In the genomic region with DNA sequence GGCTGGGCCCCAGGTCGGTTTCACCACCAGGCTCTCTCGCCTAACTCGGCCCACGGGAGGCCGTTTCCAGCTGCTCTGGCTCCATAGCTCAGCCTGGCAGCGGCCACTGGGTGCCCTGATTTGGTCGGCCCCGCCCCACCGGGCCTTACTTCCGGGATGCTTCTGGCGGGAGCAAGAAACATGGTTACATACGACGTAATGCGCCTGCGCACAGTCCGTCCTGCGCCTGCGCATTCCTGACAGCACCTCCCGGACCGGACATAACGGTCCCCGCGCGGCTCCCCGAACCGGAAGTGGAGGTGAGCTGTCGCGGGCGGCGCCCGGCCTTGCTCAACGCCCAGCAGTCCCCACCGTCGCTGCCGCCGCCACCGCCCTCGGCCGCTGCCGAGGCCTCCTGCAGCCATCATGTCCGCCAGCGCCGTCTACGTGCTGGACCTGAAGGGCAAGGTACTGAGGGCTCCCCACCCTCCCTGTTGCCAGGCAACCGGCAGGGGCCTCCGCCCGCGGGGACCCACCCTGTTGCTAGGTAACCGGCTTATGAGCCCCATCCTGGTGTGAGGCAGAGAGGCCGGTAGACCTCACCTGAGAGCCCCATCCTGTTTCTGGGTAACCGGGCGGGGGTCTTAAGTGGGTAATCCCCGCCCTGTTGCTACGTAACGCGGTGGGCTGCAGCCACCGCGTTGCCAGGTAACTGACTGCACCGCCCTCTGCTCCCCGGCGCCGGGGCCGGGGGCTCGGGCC, we compare ENCODE assay signal across 7 cellular contexts. TPM values are rescaled to one million over a fixed set of nuclear protein-coding genes. Genes with fewer than 3 reads are reported as not detected.
A peak's percentile ranks its signal among the peaks of the same experiment; 100 is the strongest.
DNase-seq lines count a peak whose midpoint lies in the region; ATAC-seq, FAIRE-seq and TF ChIP-seq lines count a peak whose summit lies in the region.

A gene (plus strand): TSS at position 290 of the 741 bp plus-strand sequence. CDS start 116 bp downstream, at position 406.

- no peaks in the 10 kb centered on the region for H3K9me3 Mint-ChIP-seq in T-helper 2 cell treated with Interferon-gamma antibody and Interleukin-4, amounts not matched to agents 5 μg/mL and 100 μg/mL, for 36 hours
- H3K9me3 Mint-ChIP-seq in astrocyte (ENCODE audit: unreplicated experiment), result no peaks in the 10 kb centered on the region

- peaks cover 7% of the 10 kb centered on the region for H3K36me3 ChIP-seq in astrocyte (ENCODE audit: insufficient read depth, low read length)

- peaks cover 22% of the 10 kb centered on the region for H3K36me3 Mint-ChIP-seq in T-helper 2 cell treated with Interferon-gamma antibody and Interleukin-4, amounts not matched to agents 5 μg/mL and 100 μg/mL, for 36 hours (ENCODE audit: low read depth)
- H3K36me3 Mint-ChIP-seq in astrocyte (ENCODE audit: low read depth, unreplicated experiment), result peaks cover 14% of the 10 kb centered on the region

- peaks cover 23% of the 10 kb centered on the region for H3K4me1 ChIP-seq in astrocyte (ENCODE audit: insufficient read depth, low read length)

- peak within 1 kb of the TSS; percentile 94 for H3K4me2 ChIP-seq in astrocyte (ENCODE audit: low read length)

- peak within 1 kb of the TSS; percentile 92 for H3K9ac ChIP-seq in astrocyte (ENCODE audit: low read length)

- H3K4me3 Mint-ChIP-seq in T-helper 2 cell treated with Interferon-gamma antibody and Interleukin-4, amounts not matched to agents 5 μg/mL and 100 μg/mL, for 36 hours, result peak within 1 kb of the TSS; percentile 99
- peak within 1 kb of the TSS; percentile 93 for H3K4me3 Mint-ChIP-seq in astrocyte (ENCODE audit: unreplicated experiment)

- no peak for FAIRE-seq in astrocyte (lab: Jason Lieb, UNC)

- no peak for TF ChIP-seq CTCF in astrocyte (IDR thresholded peaks at IDR 0.05; ENCODE audit: insufficient read depth, low read depth, low read length)

- H3K27me3 ChIP-seq in astrocyte (ENCODE audit: insufficient read depth, low read length), result no peaks in the 10 kb centered on the region

- peak within 1 kb of the TSS; percentile 89 for H3K4me3 ChIP-seq in astrocyte (ENCODE audit: insufficient read depth, low read depth, low read length)

- H2AFZ ChIP-seq in astrocyte (ENCODE audit: low read depth, low read length), result peak within 1 kb of the TSS; percentile 79

- ATAC-seq in GM18502 (IDR thresholded peaks at IDR 0.05; ENCODE audit: poor library complexity, unreplicated experiment), result peak; percentile 82
- ATAC-seq in HG02970 (IDR thresholded peaks at IDR 0.05; ENCODE audit: low FRiP score, unreplicated experiment), result peak; percentile 89

- peaks cover 41% of the 10 kb centered on the region for H4K20me1 ChIP-seq in astrocyte (ENCODE audit: insufficient read depth, low read length)

- peaks cover 49% of the 10 kb centered on the region for H3K79me2 ChIP-seq in astrocyte (ENCODE audit: insufficient read depth, low read length)

- no peaks in the 10 kb centered on the region for H3K9me3 ChIP-seq in astrocyte (ENCODE audit: insufficient read depth, low read depth, low read length)

- no peaks in the 10 kb centered on the region for H3K27me3 Mint-ChIP-seq in T-helper 2 cell treated with Interferon-gamma antibody and Interleukin-4, amounts not matched to agents 5 μg/mL and 100 μg/mL, for 36 hours (ENCODE audit: low read depth)
- H3K27me3 Mint-ChIP-seq in astrocyte (ENCODE audit: low read depth, unreplicated experiment), result no peaks in the 10 kb centered on the region

- DNase-seq in NCI-H1930 (lab: John Stamatoyannopoulos, UW) (peak; percentile 86 to 91), astrocyte (ENCODE audit: low read depth) (peak; percentile 90), hepatic stellate cell (ENCODE audit: low spot score) (peak; percentile 99), renal cortical epithelial cell (ENCODE audit: low read depth) (peak; percentile 96)
- peak; percentile 100 for DNase-seq in T-helper 2 cell treated with Interferon-gamma antibody and Interleukin-4, amounts not matched to agents 5 μg/mL and 100 μg/mL, for 36 hours (ENCODE audit: low spot score)

- H3K27ac ChIP-seq in astrocyte (ENCODE audit: low read depth, low read length), result peak within 1 kb of the TSS; percentile 76

- H3K27ac Mint-ChIP-seq in T-helper 2 cell treated with Interferon-gamma antibody and Interleukin-4, amounts not matched to agents 5 μg/mL and 100 μg/mL, for 36 hours, result peak within 1 kb of the TSS; percentile 95
- H3K27ac Mint-ChIP-seq in astrocyte (ENCODE audit: unreplicated experiment), result peak within 1 kb of the TSS; percentile 59

- peaks cover 31% of the 10 kb centered on the region for H3K4me1 Mint-ChIP-seq in T-helper 2 cell treated with Interferon-gamma antibody and Interleukin-4, amounts not matched to agents 5 μg/mL and 100 μg/mL, for 36 hours (ENCODE audit: low read depth)
- H3K4me1 Mint-ChIP-seq in astrocyte (ENCODE audit: low read depth, unreplicated experiment), result peaks cover 19% of the 10 kb centered on the region

RNA-seq across cellular contexts. Expression of the gene that starts here (rescaled TPM):
- total RNA-seq in astrocyte (87.6 and 90.8 TPM in 2 replicates), renal cortical epithelial cell (53.7 and 144 TPM in 2 replicates)

Comparison
In these comparisons a context has a peak if more than half of its experiments do, and no peak if none do; other contexts are left out.
1. Peak in every context shown above with its lines: DNase-seq, ATAC-seq, H3K4me3 ChIP-seq and H3K27ac ChIP-seq.